In genomic region chr6:16487953-16488674, GRCh38 we compare ENCODE assay signal across 21 cellular contexts.
DNase-seq lines count a peak whose midpoint lies in the region; ATAC-seq, FAIRE-seq and TF ChIP-seq lines count a peak whose summit lies in the region.
"Had no signal": no experiment of that assay in that cellular context is flagged by ENCODE, and none has a peak within 500 bp of the region (broad histone marks: within the 10 kb centered on the region; RNA-seq: fewer than 3 reads in every experiment).

No MANE protein-coding gene starts in this region.

- no peak for DNase-seq in activated CD4-positive, CD25-positive, alpha-beta regulatory T cell treated with anti-CD3 and anti-CD28 coated beads, Interleukin-2, amount 50 U/mL, for 72 hours
- DNase-seq in GM19239 (ENCODE audit: insufficient read length, low spot score) (no peak), upper lobe of right lung (no peak), posterior vena cava (ENCODE audit: low spot score) (no peak), head of caudate nucleus (no peak)
- no peak for DNase-seq in activated naive CD8-positive, alpha-beta T cell treated with anti-CD3 and anti-CD28 coated beads, Interleukin-2, amount 50 U/mL, for 24 hours
- DNase-seq in naive thymus-derived CD8-positive, alpha-beta T cell = peak in 2 of 10 donors; percentile 32 to 46
- DNase-seq: 8988T; activated CD4-positive, alpha-beta T cell treated with anti-CD3 and anti-CD28 coated beads, Interleukin-2, amount 50 U/mL, for 4 hours; activated gamma-delta T cell treated with Interleukin-2 at 50 U/mL for 16 hours; DMS53; glutamatergic neuron; NCI-H1417 treated with DMSO at 0.1 percent for 48 hours; NCI-H82 had no signal

- peak; percentile 83 to 87 for ATAC-seq in activated CD4-positive, CD25-positive, alpha-beta regulatory T cell treated with anti-CD3 and anti-CD28 coated beads, Interleukin-2, amount 50 U/mL, for 24 hours
- ATAC-seq in activated naive CD8-positive, alpha-beta T cell treated with anti-CD3 and anti-CD28 coated beads, Interleukin-2, amount 50 U/mL, for 24 hours = peak; percentile 12
- ATAC-seq in naive thymus-derived CD8-positive, alpha-beta T cell = no peak
- no peak for ATAC-seq in upper lobe of right lung
- ATAC-seq: Panc1 had no signal

- H3K27me3 Mint-ChIP-seq in activated naive CD8-positive, alpha-beta T cell treated with anti-CD3 and anti-CD28 coated beads, Interleukin-2, amount 50 U/mL, for 24 hours = no peaks in the 10 kb centered on the region
- H3K27me3 Mint-ChIP-seq in naive thymus-derived CD8-positive, alpha-beta T cell = no peaks in the 10 kb centered on the region

- peaks cover 20% of the 10 kb centered on the region for H3K36me3 Mint-ChIP-seq in activated naive CD8-positive, alpha-beta T cell treated with anti-CD3 and anti-CD28 coated beads, Interleukin-2, amount 50 U/mL, for 24 hours (ENCODE audit: low read depth)
- no peaks in the 10 kb centered on the region for H3K36me3 Mint-ChIP-seq in naive thymus-derived CD8-positive, alpha-beta T cell

- H3K27me3 ChIP-seq in upper lobe of right lung = no peaks in the 10 kb centered on the region
- H3K27me3 ChIP-seq: BLaER1, esophagus muscularis mucosa had no signal

- no peak for TF ChIP-seq CTCF in upper lobe of right lung (IDR thresholded peaks at IDR 0.05)

- no peaks in the 10 kb centered on the region for H3K9me3 Mint-ChIP-seq in activated naive CD8-positive, alpha-beta T cell treated with anti-CD3 and anti-CD28 coated beads, Interleukin-2, amount 50 U/mL, for 24 hours
- H3K9me3 Mint-ChIP-seq in naive thymus-derived CD8-positive, alpha-beta T cell = peaks cover 0 to 2% (median 0%) of the 10 kb centered on the region in 9 donors

- peak overlapping the region; percentile 35 for H3K4me3 Mint-ChIP-seq in activated naive CD8-positive, alpha-beta T cell treated with anti-CD3 and anti-CD28 coated beads, Interleukin-2, amount 50 U/mL, for 24 hours
- peak overlapping the region; percentile 1 to 72 (median 57) for H3K4me3 Mint-ChIP-seq in naive thymus-derived CD8-positive, alpha-beta T cell
- H3K4me3 Mint-ChIP-seq: brain, nephron had no signal

- H3K27ac ChIP-seq in upper lobe of right lung = no peak overlapping the region
- H3K27ac ChIP-seq: BLaER1, esophagus muscularis mucosa had no signal

- intact Hi-C loops in upper lobe of right lung (cut with DNase I) = no loop called here
- intact Hi-C loops in posterior vena cava (cut with DNase I) = no loop called here
- intact Hi-C loops in head of caudate nucleus (cut with DNase I) = no loop called here

- H3K4me1 Mint-ChIP-seq in activated naive CD8-positive, alpha-beta T cell treated with anti-CD3 and anti-CD28 coated beads, Interleukin-2, amount 50 U/mL, for 24 hours = peaks cover 84% of the 10 kb centered on the region
- peaks cover 37 to 79% (median 74%) of the 10 kb centered on the region in 4 donors for H3K4me1 Mint-ChIP-seq in naive thymus-derived CD8-positive, alpha-beta T cell

- H3K36me3 ChIP-seq in upper lobe of right lung = no peaks in the 10 kb centered on the region
- H3K36me3 ChIP-seq: BLaER1 had no signal

- peaks cover 15% of the 10 kb centered on the region for H3K4me1 ChIP-seq in upper lobe of right lung
- H3K4me1 ChIP-seq: BLaER1, esophagus muscularis mucosa had no signal

- no peak overlapping the region for H3K4me3 ChIP-seq in upper lobe of right lung
- H3K4me3 ChIP-seq: BLaER1, esophagus muscularis mucosa had no signal

- POLR2A ChIA-PET in naive thymus-derived CD8-positive, alpha-beta T cell (lab: Charles Lee) = interaction anchor here (1.1 kb wide), 1 partner anchor 275 kb away, joined by 3 read pairs; no protein-coding TSS in a partner anchor

- H3K9me3 ChIP-seq in upper lobe of right lung = no peaks in the 10 kb centered on the region
- H3K9me3 ChIP-seq: BLaER1 had no signal

- peak; percentile 90 for FAIRE-seq in GM19239 (lab: Jason Lieb, UNC)
- FAIRE-seq: HTR-8/SVneo had no signal

- H3K27ac Mint-ChIP-seq in activated naive CD8-positive, alpha-beta T cell treated with anti-CD3 and anti-CD28 coated beads, Interleukin-2, amount 50 U/mL, for 24 hours = peak overlapping the region; percentile 94
- H3K27ac Mint-ChIP-seq in naive thymus-derived CD8-positive, alpha-beta T cell = peak overlapping the region; percentile 10 to 92 (median 86)
- H3K27ac Mint-ChIP-seq: nephron had no signal

Comparison
In these comparisons a context has a peak if more than half of its experiments do, and no peak if none do; other contexts are left out.
1. ATAC-seq: peak in activated CD4-positive, CD25-positive, alpha-beta regulatory T cell treated with anti-CD3 and anti-CD28 coated beads, Interleukin-2, amount 50 U/mL, for 24 hours (2 of 2) and activated naive CD8-positive, alpha-beta T cell treated with anti-CD3 and anti-CD28 coated beads, Interleukin-2, amount 50 U/mL, for 24 hours (single experiment); none in naive thymus-derived CD8-positive, alpha-beta T cell (0 of 2) and upper lobe of right lung (single experiment).